Comparison of ENCODE assay signal across 14 cellular contexts in the genomic region with DNA sequence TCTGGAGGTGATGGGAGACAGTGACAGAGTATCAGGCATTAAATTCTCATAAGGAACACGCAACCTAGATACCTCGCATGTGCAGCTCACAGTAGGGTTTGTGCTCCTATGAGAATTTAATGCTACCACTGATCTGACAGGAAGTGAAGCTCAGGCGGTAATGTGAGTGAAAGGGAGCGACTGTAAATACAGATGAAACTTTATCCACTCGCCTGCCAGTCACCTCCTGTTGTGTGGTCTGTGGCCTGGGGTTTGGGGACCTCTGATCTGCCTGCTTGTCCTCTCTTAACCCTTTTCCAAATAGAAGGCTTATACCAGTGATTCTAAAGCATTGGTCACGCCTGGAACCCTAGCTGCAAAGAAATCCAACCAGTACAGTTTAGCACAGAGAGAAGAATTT. TPM values are rescaled to one million over a fixed set of nuclear protein-coding genes. Genes with fewer than 3 reads are reported as not detected.
DNase-seq lines count a peak whose midpoint lies in the region; ATAC-seq and TF ChIP-seq lines count a peak whose summit lies in the region.
"Had no signal": no experiment of that assay in that cellular context is flagged by ENCODE, and none has a peak within 500 bp of the region (broad histone marks: within the 10 kb centered on the region; RNA-seq: fewer than 3 reads in every experiment).

No MANE protein-coding gene starts in this region.

- peak; percentile 42 for DNase-seq in activated CD4-positive, alpha-beta T cell treated with anti-CD3 and anti-CD28 coated beads, Interleukin-2, amount 10 ng/mL, durations not matched to agents 7 days and 5 days
- DNase-seq in activated CD4-positive, alpha-beta T cell treated with anti-CD3 and anti-CD28 coated beads for 1 hour: no peak
- DNase-seq in LHCN-M2 (ENCODE audit: low read depth) (peak; percentile 70), osteocyte (ENCODE audit: extremely low spot score, unreplicated experiment) (no peak), CD1c-positive myeloid dendritic cell (ENCODE audit: extremely low spot score) (no peak), NCI-H748 (lab: John Stamatoyannopoulos, UW; ENCODE audit: unreplicated experiment) (no peak)
- DNase-seq in activated naive CD8-positive, alpha-beta T cell treated with anti-CD3 and anti-CD28 coated beads for 36 hours: peak; percentile 16
- DNase-seq: kidney; NCI-H1105; NCI-H2171; ovary; stimulated activated CD4-positive, alpha-beta T cell treated with anti-CD3 and anti-CD28 coated beads, Interleukin-4, amount 100 ng/mL, for 4 hours; transverse colon had no signal

- peaks cover 38% of the 10 kb centered on the region for H3K36me3 Mint-ChIP-seq in activated CD4-positive, alpha-beta T cell treated with anti-CD3 and anti-CD28 coated beads, Interleukin-2, amount 10 ng/mL, durations not matched to agents 7 days and 5 days (ENCODE audit: low read depth)
- H3K36me3 Mint-ChIP-seq in activated naive CD8-positive, alpha-beta T cell treated with anti-CD3 and anti-CD28 coated beads for 36 hours: peaks cover 19% of the 10 kb centered on the region
- peaks cover 37% of the 10 kb centered on the region for H3K36me3 Mint-ChIP-seq in osteocyte (ENCODE audit: unreplicated experiment)

- peaks cover 13% of the 10 kb centered on the region for H3K4me1 Mint-ChIP-seq in activated CD4-positive, alpha-beta T cell treated with anti-CD3 and anti-CD28 coated beads, Interleukin-2, amount 10 ng/mL, durations not matched to agents 7 days and 5 days
- H3K4me1 Mint-ChIP-seq in activated naive CD8-positive, alpha-beta T cell treated with anti-CD3 and anti-CD28 coated beads for 36 hours: peaks cover 12% of the 10 kb centered on the region
- H3K4me1 Mint-ChIP-seq in osteocyte (ENCODE audit: unreplicated experiment): peaks cover 19% of the 10 kb centered on the region

- no peak for ATAC-seq in HG03457 (IDR thresholded peaks at IDR 0.05; ENCODE audit: unreplicated experiment)

- CTCF ChIA-PET in activated CD4-positive, alpha-beta T cell treated with anti-CD3 and anti-CD28 coated beads, Interleukin-2, amount 10 ng/mL, durations not matched to agents 7 days and 5 days (lab: Charles Lee): interaction anchor here (1.8 kb wide), 1 partner anchor 51 kb away, joined by 7 read pairs; no protein-coding TSS in a partner anchor

- POLR2A ChIA-PET in activated CD4-positive, alpha-beta T cell treated with anti-CD3 and anti-CD28 coated beads, Interleukin-2, amount 10 ng/mL, durations not matched to agents 7 days and 5 days (lab: Charles Lee): no interaction called here

- no peaks in the 10 kb centered on the region for H3K27me3 Mint-ChIP-seq in activated CD4-positive, alpha-beta T cell treated with anti-CD3 and anti-CD28 coated beads, Interleukin-2, amount 10 ng/mL, durations not matched to agents 7 days and 5 days
- no peaks in the 10 kb centered on the region for H3K27me3 Mint-ChIP-seq in activated naive CD8-positive, alpha-beta T cell treated with anti-CD3 and anti-CD28 coated beads for 36 hours
- H3K27me3 Mint-ChIP-seq in osteocyte (ENCODE audit: unreplicated experiment): no peaks in the 10 kb centered on the region

- H3K9me3 Mint-ChIP-seq in activated CD4-positive, alpha-beta T cell treated with anti-CD3 and anti-CD28 coated beads, Interleukin-2, amount 10 ng/mL, durations not matched to agents 7 days and 5 days: no peaks in the 10 kb centered on the region
- H3K9me3 Mint-ChIP-seq in activated naive CD8-positive, alpha-beta T cell treated with anti-CD3 and anti-CD28 coated beads for 36 hours: no peaks in the 10 kb centered on the region
- no peaks in the 10 kb centered on the region for H3K9me3 Mint-ChIP-seq in osteocyte (ENCODE audit: unreplicated experiment)

- H3K27ac Mint-ChIP-seq in activated CD4-positive, alpha-beta T cell treated with anti-CD3 and anti-CD28 coated beads, Interleukin-2, amount 10 ng/mL, durations not matched to agents 7 days and 5 days: peak overlapping the region; percentile 89
- peak overlapping the region; percentile 82 for H3K27ac Mint-ChIP-seq in activated naive CD8-positive, alpha-beta T cell treated with anti-CD3 and anti-CD28 coated beads for 36 hours
- H3K27ac Mint-ChIP-seq in osteocyte (ENCODE audit: unreplicated experiment): peak overlapping the region; percentile 83

- no peak for TF ChIP-seq CTCF in osteocyte (IDR thresholded peaks at IDR 0.05)

- no peak overlapping the region for H3K4me3 Mint-ChIP-seq in activated CD4-positive, alpha-beta T cell treated with anti-CD3 and anti-CD28 coated beads, Interleukin-2, amount 10 ng/mL, durations not matched to agents 7 days and 5 days
- no peak overlapping the region for H3K4me3 Mint-ChIP-seq in activated naive CD8-positive, alpha-beta T cell treated with anti-CD3 and anti-CD28 coated beads for 36 hours
- no peak overlapping the region for H3K4me3 Mint-ChIP-seq in osteocyte (ENCODE audit: unreplicated experiment)

RNA-seq across cellular contexts. Expression of gene GABPA, which starts 15.3 kb away (rescaled TPM):
- 10 to 100 TPM; 26.9 TPM for total RNA-seq in activated CD4-positive, alpha-beta T cell treated with anti-CD3 and anti-CD28 coated beads, Interleukin-2, amount 10 ng/mL, durations not matched to agents 7 days and 5 days
- total RNA-seq in LHCN-M2 (2014; rRNA removed): 21.9 and 25.5 TPM in 2 replicates
- 4.8 TPM for polyA plus RNA-seq in LHCN-M2 (2012)
- 10 to 100 TPM; 25.7 to 26.4 TPM for total RNA-seq in activated naive CD8-positive, alpha-beta T cell treated with anti-CD3 and anti-CD28 coated beads for 36 hours
- total RNA-seq in osteocyte: 23.8 and 24.4 TPM in 2 replicates

RNA-seq across cellular contexts. Expression of gene ATP5PF, which starts 15.4 kb away (rescaled TPM):
- 100 to 1,000 TPM; 134 to 143 TPM for total RNA-seq in activated CD4-positive, alpha-beta T cell treated with anti-CD3 and anti-CD28 coated beads, Interleukin-2, amount 10 ng/mL, durations not matched to agents 7 days and 5 days
- total RNA-seq in LHCN-M2 (2014; rRNA removed) (106 and 114 TPM in 2 replicates), osteocyte (107 and 117 TPM in 2 replicates)
- 266 TPM for polyA plus RNA-seq in LHCN-M2 (2012)
- 100 to 1,000 TPM; 187 TPM for total RNA-seq in activated naive CD8-positive, alpha-beta T cell treated with anti-CD3 and anti-CD28 coated beads for 36 hours

Comparison
In these comparisons a context has a peak if more than half of its experiments do, and no peak if none do; other contexts are left out.
1. DNase-seq: peak in activated CD4-positive, alpha-beta T cell treated with anti-CD3 and anti-CD28 coated beads, Interleukin-2, amount 10 ng/mL, durations not matched to agents 7 days and 5 days (single experiment), LHCN-M2 (single experiment) and activated naive CD8-positive, alpha-beta T cell treated with anti-CD3 and anti-CD28 coated beads for 36 hours (single experiment); none in activated CD4-positive, alpha-beta T cell treated with anti-CD3 and anti-CD28 coated beads for 1 hour (single experiment), osteocyte (single experiment), CD1c-positive myeloid dendritic cell (single experiment) and NCI-H748 (single experiment).
2. Peak in every context shown above with its lines, with median percentiles within 50 percentile points of each other: H3K27ac Mint-ChIP-seq.